ENCODE assay signal across 30 cellular contexts in genomic region chr4:144654161-144654560, GRCh38. TPM values are rescaled to one million over a fixed set of nuclear protein-coding genes. Genes with fewer than 3 reads are reported as not detected.
"Had no signal": no experiment of that assay in that cellular context is flagged by ENCODE, and none has a peak within 500 bp of the region (broad histone marks: within the 10 kb centered on the region; RNA-seq: fewer than 3 reads in every experiment).

No MANE protein-coding gene starts in this region.

- H3K36me3 ChIP-seq: neural progenitor cell, ovary, right lobe of liver, sigmoid colon, suprapubic skin, thoracic aorta, thyroid gland, tibial nerve, upper lobe of left lung, vagina had no signal

- H3K27me3 ChIP-seq: ovary, right lobe of liver, thyroid gland, tibial nerve, upper lobe of left lung, vagina had no signal

- H3K27ac ChIP-seq: neural progenitor cell, ovary, parathyroid adenoma, psoas muscle, right lobe of liver, sigmoid colon, suprapubic skin, thoracic aorta, thyroid gland, tibial nerve, upper lobe of left lung, vagina had no signal

- ATAC-seq: natural killer cell; psoas muscle; right cardiac atrium; right lobe of liver; stimulated activated memory B cell treated with anti-CD40 and anti-IgM and Interleukin-4, amounts not matched to agents 10 μg/mL and 1 μg/mL and 100 μg/mL, for 72 hours; stimulated activated naive CD8-positive, alpha-beta T cell treated with anti-CD3 and anti-CD28 coated beads, Interleukin-15, amount 100 ng/mL, for 72 hours; stimulated activated naive CD8-positive, alpha-beta T cell treated with anti-CD3 and anti-CD28 coated beads, Interleukin-15, Interleukin-2, amounts not matched to agents 100 U/mL and 50 U/mL, for 24 hours had no signal

- H3K79me2 ChIP-seq: parathyroid adenoma had no signal

- H3K4me1 ChIP-seq: parathyroid adenoma, psoas muscle, right lobe of liver, sigmoid colon, suprapubic skin, thyroid gland, tibial nerve, upper lobe of left lung, vagina had no signal

- FAIRE-seq: small intestine, urothelium cell line had no signal

- H3K4me3 ChIP-seq: neural progenitor cell, ovary, psoas muscle, right lobe of liver, sigmoid colon, suprapubic skin, thoracic aorta, thyroid gland, tibial nerve, upper lobe of left lung, vagina had no signal

- H2AFZ ChIP-seq: neural progenitor cell, parathyroid adenoma had no signal

- H3K4me2 ChIP-seq: neural progenitor cell had no signal

- H3K9me3 ChIP-seq: ovary, psoas muscle, right lobe of liver, sigmoid colon, suprapubic skin, thoracic aorta, thyroid gland, tibial nerve, upper lobe of left lung, vagina had no signal

- H3K9ac ChIP-seq: neural progenitor cell, parathyroid adenoma had no signal

- DNase-seq: natural killer cell; occipital lobe; ovary; posterior cingulate gyrus; psoas muscle; right cardiac atrium; right lobe of liver; sigmoid colon; small intestine; stimulated activated CD4-positive, alpha-beta T cell treated with anti-CD3 and anti-CD28 coated beads, Interleukin-15, amount 100 ng/mL, for 24 hours; stimulated activated CD4-positive, alpha-beta T cell treated with anti-CD3 and anti-CD28 coated beads, Interleukin-2, amount 100 ng/mL, for 24 hours; stimulated activated CD4-positive, alpha-beta T cell treated with anti-CD3 and anti-CD28 coated beads, Interleukin-4, amount 100 ng/mL, for 1 hour; stimulated activated CD4-positive, alpha-beta T cell treated with anti-CD3 and anti-CD28 coated beads, Interleukin-4, amount 100 ng/mL, for 4 hours; stimulated activated CD8-positive, alpha-beta memory T cell treated with anti-CD3 and anti-CD28 coated beads, Interleukin-4, amount 100 ng/mL, for 48 hours; stimulated activated naive CD4-positive, alpha-beta T cell; stimulated activated naive CD8-positive, alpha-beta T cell treated with anti-CD3 and anti-CD28 coated beads, Interleukin-15, amount 100 ng/mL, for 72 hours; stimulated activated naive CD8-positive, alpha-beta T cell treated with anti-CD3 and anti-CD28 coated beads, Interleukin-15, Interleukin-2, amounts not matched to agents 100 U/mL and 50 U/mL, for 24 hours; substantia nigra; thyroid gland; trophoblast cell; upper lobe of left lung had no signal

RNA-seq across cellular contexts. Expression of gene HHIP, which starts 8.2 kb away (rescaled TPM):
- total RNA-seq: natural killer cell had no signal
- polyA plus RNA-seq: neural cell had no signal
